In the genomic region with DNA sequence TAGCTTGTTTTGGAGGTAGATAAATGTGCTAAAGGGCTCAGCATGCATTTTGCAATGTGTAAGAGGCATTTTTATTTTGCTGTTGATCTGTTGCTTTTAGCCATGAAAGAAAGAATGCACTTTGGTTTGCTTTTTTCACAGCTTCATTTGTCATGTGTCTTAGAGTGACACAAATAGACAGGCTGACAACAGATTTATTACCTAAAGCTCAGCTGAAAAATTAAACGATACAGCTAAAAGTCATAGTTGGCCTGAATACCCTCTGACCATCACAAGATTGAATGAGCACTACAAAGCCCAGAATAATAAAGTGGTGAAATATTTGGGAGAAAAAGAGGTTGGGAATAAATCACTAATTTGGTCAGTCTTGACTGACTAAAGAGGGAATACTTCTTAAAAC, we compare ENCODE assay signal across 32 cellular contexts.
"Had no signal": no experiment of that assay in that cellular context is flagged by ENCODE, and none has a peak within 500 bp of the region (broad histone marks: within the 10 kb centered on the region; RNA-seq: fewer than 3 reads in every experiment).

No MANE protein-coding gene starts in this region.

- ATAC-seq: activated naive CD4-positive, alpha-beta T cell treated with anti-CD3 and anti-CD28 coated beads, Interleukin-2, amount 50 U/mL, for 72 hours; activated naive CD8-positive, alpha-beta T cell treated with anti-CD3 and anti-CD28 coated beads, Interleukin-2, amount 50 U/mL, for 24 hours; activated T-cell treated with anti-CD3 and anti-CD28 coated beads, Interleukin-2, amount 50 U/mL, for 4 hours; activated T-cell treated with anti-CD3 and anti-CD28 coated beads, Interleukin-2, amount 50 U/mL, for 72 hours; activated T-helper 17 cell treated with anti-CD3 and anti-CD28 coated beads, Interleukin-2, amount 50 U/mL, for 72 hours; body of pancreas had no signal

- DNase-seq: activated effector memory CD4-positive, alpha-beta T cell treated with anti-CD3 and anti-CD28 coated beads, Interleukin-2, amount 50 U/mL, for 16 hours; activated effector memory CD4-positive, alpha-beta T cell treated with Interleukin-2 at 50 U/mL for 16 hours; activated gamma-delta T cell; activated gamma-delta T cell treated with Interleukin-2 at 50 U/mL for 16 hours; activated naive CD4-positive, alpha-beta T cell; activated naive CD4-positive, alpha-beta T cell treated with anti-CD3 and anti-CD28 coated beads for 36 hours; activated naive CD4-positive, alpha-beta T cell treated with anti-CD3 and anti-CD28 coated beads, Interleukin-2, amount 10 ng/mL, durations not matched to agents 7 days and 5 days; activated naive CD4-positive, alpha-beta T cell treated with anti-CD3 and anti-CD28 coated beads, Interleukin-2, amount 50 U/mL, for 16 hours; activated naive CD4-positive, alpha-beta T cell treated with Interleukin-2 at 50 U/mL for 16 hours; activated naive CD8-positive, alpha-beta T cell treated with anti-CD3 and anti-CD28 coated beads for 36 hours; activated naive CD8-positive, alpha-beta T cell treated with anti-CD3 and anti-CD28 coated beads, Interleukin-2, amount 10 ng/mL, durations not matched to agents 7 days and 5 days; activated naive CD8-positive, alpha-beta T cell treated with anti-CD3 and anti-CD28 coated beads, Interleukin-2, amount 50 U/mL, for 24 hours; activated T-cell treated with anti-CD3 and anti-CD28 coated beads, Interleukin-2, amount 50 U/mL, for 1 hour; activated T-cell treated with anti-CD3 and anti-CD28 coated beads, Interleukin-2, amount 50 U/mL, for 24 hours; activated T-cell treated with anti-CD3 and anti-CD28 coated beads, Interleukin-2, amount 50 U/mL, for 4 hours; activated T-cell treated with anti-CD3 and anti-CD28 coated beads, Interleukin-2, amount 50 U/mL, for 48 hours; activated T-cell treated with anti-CD3 and anti-CD28 coated beads, Interleukin-2, amount 50 U/mL, for 72 hours; adrenal gland; amniotic stem cell; amygdala; anterior cingulate cortex; aorta; body of pancreas; brain microvascular endothelial cell; caudate nucleus; central memory CD4-positive, alpha-beta T cell; cerebellar nuclear complex had no signal

- H3K9me3 ChIP-seq: adrenal gland, ascending aorta, body of pancreas, breast epithelium had no signal

- H3K27me3 ChIP-seq: adrenal gland, ascending aorta, body of pancreas, brain microvascular endothelial cell, breast epithelium, cardiac muscle cell had no signal

- H3K4me1 ChIP-seq: adrenal gland, ascending aorta, body of pancreas, breast epithelium had no signal

- H3K27ac ChIP-seq: adrenal gland, ascending aorta, body of pancreas, brain microvascular endothelial cell, breast epithelium, cardiac muscle cell had no signal

- H3K4me3 ChIP-seq: adrenal gland, ascending aorta, body of pancreas, breast epithelium, cardiac muscle cell had no signal

- H3K36me3 ChIP-seq: adrenal gland, ascending aorta, brain microvascular endothelial cell, breast epithelium, cardiac muscle cell had no signal
